8 cellular contexts compared by ENCODE assay signal in the genomic region with DNA sequence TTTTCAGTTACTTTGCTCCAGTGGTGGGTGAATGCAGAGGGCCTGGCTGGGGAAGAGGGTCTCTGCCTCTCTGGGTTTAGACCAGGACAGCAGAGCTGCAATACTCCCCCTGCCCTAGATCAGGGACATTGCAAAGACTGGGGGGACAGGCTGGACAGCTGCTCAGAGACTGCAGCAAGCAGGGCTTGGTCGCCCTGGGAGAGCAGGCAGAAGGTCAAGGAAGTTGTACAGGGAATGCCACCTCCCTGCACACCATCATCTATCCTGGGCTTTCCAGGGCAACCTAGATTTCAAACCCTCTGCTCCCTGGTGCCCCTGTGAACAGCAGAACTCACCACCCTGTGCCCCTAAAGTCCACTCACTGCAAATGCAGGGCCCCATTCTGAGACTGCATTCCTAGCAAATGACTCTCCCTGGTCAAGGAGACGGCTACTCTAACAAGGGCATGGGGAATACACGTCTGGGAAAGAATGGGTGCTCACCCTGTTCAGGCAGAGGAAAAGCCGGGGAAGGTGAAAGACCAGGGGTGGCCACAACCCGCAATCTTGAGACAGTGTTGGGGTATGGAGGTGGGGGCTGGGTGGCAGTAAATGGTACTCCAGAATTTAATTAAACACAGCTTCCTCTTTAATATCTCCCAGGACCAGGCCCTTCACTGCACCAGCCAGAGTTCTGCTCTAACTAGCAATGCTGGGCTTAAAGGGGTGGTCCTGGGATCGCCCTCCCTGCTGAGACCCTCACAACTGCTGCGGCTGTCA. TPM values are rescaled to one million over a fixed set of nuclear protein-coding genes. Genes with fewer than 3 reads are reported as not detected.
DNase-seq lines count a peak whose midpoint lies in the region; ATAC-seq, FAIRE-seq and TF ChIP-seq lines count a peak whose summit lies in the region.

No MANE protein-coding gene starts in this region.

- no peak for DNase-seq in activated CD8-positive, alpha-beta T cell treated with anti-CD3 and anti-CD28 coated beads, Interleukin-2, amount 10 ng/mL, durations not matched to agents 7 days and 5 days
- DNase-seq in activated CD8-positive, alpha-beta T cell treated with anti-CD3 and anti-CD28 coated beads for 36 hours: no peak
- DNase-seq in K562 (ENCODE audit: extremely low read depth in 1 of 4, low spot score in 3 of 4) (peak in 1 of 4 experiments; percentile 40), left kidney (ENCODE audit: low read depth, low spot score) (peak; percentile 48), type B pancreatic cell (ENCODE audit: extremely low spot score, unreplicated experiment) (no peak), T-helper 9 cell (no peak)
- no peak for DNase-seq in activated CD4-positive, alpha-beta T cell treated with anti-CD3 and anti-CD28 coated beads, Interleukin-2, amount 50 U/mL, for 48 hours

- no peak for FAIRE-seq in K562 (lab: Jason Lieb, UNC)

- TF ChIP-seq POLR2A in K562 (conservative IDR thresholded peaks at IDR 0.05): no peak

- no peaks in the 10 kb centered on the region for H3K9me3 ChIP-seq in K562 (replicated peaks; ENCODE audit: control insufficient read depth, insufficient read depth, low read depth, low read length)

- no peak overlapping the region for H3K27ac Mint-ChIP-seq in activated CD8-positive, alpha-beta T cell treated with anti-CD3 and anti-CD28 coated beads, Interleukin-2, amount 10 ng/mL, durations not matched to agents 7 days and 5 days
- no peak overlapping the region for H3K27ac Mint-ChIP-seq in activated CD8-positive, alpha-beta T cell treated with anti-CD3 and anti-CD28 coated beads for 36 hours
- peak overlapping the region; percentile 77 for H3K27ac Mint-ChIP-seq in type B pancreatic cell

- H3K9ac ChIP-seq in K562 (ENCODE audit: insufficient read depth in 1 of 2, low read depth in 2 of 2, low read length in 2 of 2): peak overlapping the region; percentile 76 to 96

- peak overlapping the region; percentile 17 for H3K4me3 Mint-ChIP-seq in activated CD8-positive, alpha-beta T cell treated with anti-CD3 and anti-CD28 coated beads, Interleukin-2, amount 10 ng/mL, durations not matched to agents 7 days and 5 days
- no peak overlapping the region for H3K4me3 Mint-ChIP-seq in activated CD8-positive, alpha-beta T cell treated with anti-CD3 and anti-CD28 coated beads for 36 hours
- H3K4me3 Mint-ChIP-seq in type B pancreatic cell: peak overlapping the region; percentile 85

- H4K20me1 ChIP-seq in K562 (replicated peaks; ENCODE audit: control insufficient read depth, insufficient read depth, low read length): peaks cover 4% of the 10 kb centered on the region; the same call in 1 of the 2 replicates

- peak overlapping the region; percentile 61 for H3K4me3 ChIP-seq in K562

- in situ Hi-C loops in K562 (cut with MboI): no loop called here

- H2AFZ ChIP-seq in K562 (ENCODE audit: low read depth, low read length): peak overlapping the region; percentile 37; the same call in 1 of the 2 replicates

- H3K36me3 ChIP-seq in K562 (ENCODE audit: control insufficient read depth, insufficient read depth, low read length): peaks cover 33% of the 10 kb centered on the region

- no peaks in the 10 kb centered on the region for H3K9me3 Mint-ChIP-seq in activated CD8-positive, alpha-beta T cell treated with anti-CD3 and anti-CD28 coated beads, Interleukin-2, amount 10 ng/mL, durations not matched to agents 7 days and 5 days (ENCODE audit: insufficient read depth)
- H3K9me3 Mint-ChIP-seq in activated CD8-positive, alpha-beta T cell treated with anti-CD3 and anti-CD28 coated beads for 36 hours: no peaks in the 10 kb centered on the region
- H3K9me3 Mint-ChIP-seq in type B pancreatic cell: no peaks in the 10 kb centered on the region

- H3K4me2 ChIP-seq in K562 (ENCODE audit: insufficient read depth, low read length): peak overlapping the region; percentile 95

- TF ChIP-seq RAD21 in K562 (CRISPR knock-in tag; conservative IDR thresholded peaks at IDR 0.05 in 1 of 2, IDR thresholded peaks at IDR 0.05 in 1 of 2): no peak

- no peaks in the 10 kb centered on the region for H3K36me3 Mint-ChIP-seq in activated CD8-positive, alpha-beta T cell treated with anti-CD3 and anti-CD28 coated beads, Interleukin-2, amount 10 ng/mL, durations not matched to agents 7 days and 5 days (ENCODE audit: low read depth)
- no peaks in the 10 kb centered on the region for H3K36me3 Mint-ChIP-seq in activated CD8-positive, alpha-beta T cell treated with anti-CD3 and anti-CD28 coated beads for 36 hours (ENCODE audit: low read depth)
- H3K36me3 Mint-ChIP-seq in type B pancreatic cell: no peaks in the 10 kb centered on the region

- peaks cover 44% of the 10 kb centered on the region for H3K79me2 ChIP-seq in K562 (ENCODE audit: control insufficient read depth, insufficient read depth, low read length)

- no peak for TF ChIP-seq EP300 in K562 (IDR thresholded peaks at IDR 0.05; ENCODE audit: low read length)

- TSS peak; percentile 37 for BruUV-seq in K562 (replicated peaks; lab: Mats Ljungman, UMichigan)

- H3K9me1 ChIP-seq in K562 (ENCODE audit: control insufficient read depth, insufficient read depth, low read length): no peaks in the 10 kb centered on the region

- H3K27me3 Mint-ChIP-seq in activated CD8-positive, alpha-beta T cell treated with anti-CD3 and anti-CD28 coated beads, Interleukin-2, amount 10 ng/mL, durations not matched to agents 7 days and 5 days (ENCODE audit: low read depth): peaks cover 41% of the 10 kb centered on the region
- H3K27me3 Mint-ChIP-seq in activated CD8-positive, alpha-beta T cell treated with anti-CD3 and anti-CD28 coated beads for 36 hours: peaks cover 30% of the 10 kb centered on the region
- H3K27me3 Mint-ChIP-seq in type B pancreatic cell: peaks cover 4% of the 10 kb centered on the region

- CTCF ChIA-PET in activated CD8-positive, alpha-beta T cell treated with anti-CD3 and anti-CD28 coated beads, Interleukin-2, amount 10 ng/mL, durations not matched to agents 7 days and 5 days (lab: Charles Lee): no interaction called here
- CTCF ChIA-PET in activated CD8-positive, alpha-beta T cell treated with anti-CD3 and anti-CD28 coated beads for 36 hours (lab: Charles Lee): interaction anchor here (0.9 to 1.3 kb wide), 3 partner anchors 10 to 198 kb away, joined by 3 to 4 read pairs (median 3); no protein-coding TSS in a partner anchor
- CTCF ChIA-PET in K562 (lab: Yijun Ruan, JAX; ENCODE audit: low intra/inter-chr PET ratio): interaction anchor here (1.1 to 1.2 kb wide), 2 partner anchors 62 to 194 kb away, joined by 4 to 9 read pairs; no protein-coding TSS in a partner anchor

- H3K27ac ChIP-seq in K562 (ENCODE audit: extremely low read depth, low read depth, low read length): peak overlapping the region; percentile 86

- no peak for ATAC-seq in activated CD8-positive, alpha-beta T cell treated with anti-CD3 and anti-CD28 coated beads, Interleukin-2, amount 10 ng/mL, durations not matched to agents 7 days and 5 days
- ATAC-seq in activated CD8-positive, alpha-beta T cell treated with anti-CD3 and anti-CD28 coated beads for 36 hours: no peak
- ATAC-seq in K562: peak; percentile 24
- ATAC-seq in GM19397 (IDR thresholded peaks at IDR 0.05; ENCODE audit: unreplicated experiment): no peak

- WGBS in K562 (ENCODE audit: insufficient coverage, low coverage, missing lambda C conversion rate): 0% methylated on average over 7 of the region's 7 CpGs

- intact Hi-C loops in activated CD8-positive, alpha-beta T cell treated with anti-CD3 and anti-CD28 coated beads for 36 hours (cut with micrococcal nuclease): no loop called here
- intact Hi-C loops in K562 (cut with micrococcal nuclease): loop anchor here (2.0 kb wide), 1 partner anchor 58 kb away; no protein-coding TSS in a partner anchor

- no peak for TF ChIP-seq CTCF in activated CD8-positive, alpha-beta T cell treated with anti-CD3 and anti-CD28 coated beads for 36 hours (IDR thresholded peaks at IDR 0.05)
- TF ChIP-seq CTCF in K562 (IDR thresholded peaks at IDR 0.05 in 2 of 3, conservative IDR thresholded peaks at IDR 0.05 in 1 of 3; ENCODE audit: insufficient read depth in 2 of 3, low read depth in 1 of 3, low read length in 3 of 3) (0 out of 6 replicates have a peak, but pooled peaks of 1 of the 3 experiments have one; percentile 21), type B pancreatic cell (conservative IDR thresholded peaks at IDR 0.05) (peak; percentile 20)

- H3K4me1 ChIP-seq in K562 (replicated peaks in 1 of 2; ENCODE audit: control insufficient read depth in 2 of 2, insufficient read depth in 2 of 2, low read length in 2 of 2): peaks cover 53 to 61% of the 10 kb centered on the region in 2 experiments

- POLR2A ChIA-PET in activated CD8-positive, alpha-beta T cell treated with anti-CD3 and anti-CD28 coated beads, Interleukin-2, amount 10 ng/mL, durations not matched to agents 7 days and 5 days (lab: Charles Lee): no interaction called here
- POLR2A ChIA-PET in activated CD8-positive, alpha-beta T cell treated with anti-CD3 and anti-CD28 coated beads for 36 hours (lab: Charles Lee): interaction anchor here (0.6 to 2.2 kb wide), 3 partner anchors 9 to 461 kb away, joined by 3 to 5 read pairs (median 3); no protein-coding TSS in a partner anchor
- POLR2A ChIA-PET in K562 (lab: Yijun Ruan, JAX): interaction anchor here (0.6 to 4.5 kb wide), 7 partner anchors 9 to 591 kb away, joined by 3 to 20 read pairs (median 3); partner anchors contain the start of gene GINS3

- H3K27me3 ChIP-seq in K562 (ENCODE audit: control insufficient read depth in 2 of 2, insufficient read depth in 2 of 2, low read length in 2 of 2): no peaks in the 10 kb centered on the region

- H3K4me1 Mint-ChIP-seq in activated CD8-positive, alpha-beta T cell treated with anti-CD3 and anti-CD28 coated beads, Interleukin-2, amount 10 ng/mL, durations not matched to agents 7 days and 5 days (ENCODE audit: low read depth): peaks cover 27% of the 10 kb centered on the region
- H3K4me1 Mint-ChIP-seq in activated CD8-positive, alpha-beta T cell treated with anti-CD3 and anti-CD28 coated beads for 36 hours (ENCODE audit: low read depth): peaks cover 23% of the 10 kb centered on the region
- H3K4me1 Mint-ChIP-seq in type B pancreatic cell (ENCODE audit: unreplicated experiment): peaks cover 56% of the 10 kb centered on the region

RNA-seq across cellular contexts. Expression of gene KIFC3, which starts 1.0 kb away (rescaled TPM):
- under 1 TPM in 1 of 2 experiments, not detected in 1; 0.53 TPM for total RNA-seq in activated CD8-positive, alpha-beta T cell treated with anti-CD3 and anti-CD28 coated beads, Interleukin-2, amount 10 ng/mL, durations not matched to agents 7 days and 5 days
- total RNA-seq in activated CD8-positive, alpha-beta T cell treated with anti-CD3 and anti-CD28 coated beads for 36 hours: under 1 TPM; 0.54 to 0.89 TPM
- 164 and 411 TPM in 2 replicates for total RNA-seq in K562 (2011; cell fraction: chromatin; rRNA removed; ENCODE audit: low replicate concordance)
- total RNA-seq in K562 (2011; cell fraction: nucleolus; rRNA removed): 182 and 194 TPM in 2 replicates
- 159 and 191 TPM in 2 replicates for total RNA-seq in K562 (2011; cell fraction: nucleoplasm; rRNA removed)
- total RNA-seq in K562 (2014; rRNA removed) (103 and 106 TPM in 2 replicates), K562 (2014; rRNA removed; fragmentation: Illumina TruSeq; extraction: Trizol) (19.0 and 22.9 TPM in 2 replicates), K562 (2015; rRNA removed; fragmentation: Illumina TruSeq; extraction: Trizol) (26.2 and 28.4 TPM in 2 replicates), K562 (2021) (94.5 and 105 TPM in 2 replicates), type B pancreatic cell (ENCODE audit: low replicate concordance) (27.3 and 48.4 TPM in 2 replicates)
- polyA plus RNA-seq in K562 (2011; rRNA removed) (53.3 and 63.5 TPM in 2 replicates), K562 (2014; fragmentation: Illumina TruSeq; extraction: Trizol) (20.2 and 47.1 TPM in 2 replicates), K562 (2014; fragmentation: Nextera tagmentation; extraction: Ambion mirVana) (under 1 TPM; 0.23 to 0.96 TPM), K562 (2014; rRNA removed) (78.1 and 80.3 TPM in 2 replicates)
- 55.1 and 112 TPM in 2 replicates for polyA plus RNA-seq in K562 (2011; cell fraction: cytosol; rRNA removed)
- polyA plus RNA-seq in K562 (2011; cell fraction: nucleus; rRNA removed): 117 and 212 TPM in 2 replicates
- 52.0 and 117 TPM in 2 replicates for polyA plus RNA-seq in K562 (2012)
- 30.1 and 42.3 TPM in 2 replicates for polyA minus RNA-seq in K562 (2011; rRNA and poly(A)+ RNA removed)
- 44.9 and 52.3 TPM in 2 replicates for polyA minus RNA-seq in K562 (2011; cell fraction: cytosol; rRNA and poly(A)+ RNA removed)
- polyA minus RNA-seq in K562 (2011; cell fraction: nucleus; rRNA and poly(A)+ RNA removed): 83.2 and 86.6 TPM in 2 replicates

Comparison
In these comparisons a context has a peak if more than half of its experiments do, and no peak if none do; other contexts are left out.
1. RNA of gene KIFC3, which starts 1.0 kb away (total RNA-seq): 19.0 to 411 TPM in K562 and 27.3 to 48.4 TPM in type B pancreatic cell; 0.54 to 0.89 TPM in activated CD8-positive, alpha-beta T cell treated with anti-CD3 and anti-CD28 coated beads for 36 hours and 0.53 TPM in activated CD8-positive, alpha-beta T cell treated with anti-CD3 and anti-CD28 coated beads, Interleukin-2, amount 10 ng/mL, durations not matched to agents 7 days and 5 days; every median in the first group is over 10 times any median in the second.